Comparison of ENCODE assay signal across 11 cellular contexts in the genomic region with DNA sequence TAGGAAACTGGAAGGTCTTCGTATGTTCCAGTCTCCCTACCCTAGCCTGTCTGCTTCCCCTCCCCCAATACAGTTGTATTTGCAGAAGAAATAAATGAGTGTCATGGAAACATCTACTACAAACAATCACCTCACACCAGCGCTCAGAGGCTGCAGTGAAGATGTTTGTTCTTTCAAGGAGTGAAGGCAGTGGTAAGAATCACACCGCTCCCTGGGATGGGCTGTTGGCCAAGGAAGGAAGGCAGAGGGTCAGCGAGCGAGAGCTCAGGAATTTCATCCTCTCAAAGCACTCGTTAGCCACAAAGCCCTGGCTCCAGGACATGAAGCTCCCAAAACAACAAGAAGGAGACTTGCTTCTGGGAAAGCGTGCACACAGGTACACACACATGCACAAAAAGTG. TPM values are rescaled to one million over a fixed set of nuclear protein-coding genes. Genes with fewer than 3 reads are reported as not detected.
A peak's percentile ranks its signal among the peaks of the same experiment; 100 is the strongest.
DNase-seq lines count a peak whose midpoint lies in the region; ATAC-seq and TF ChIP-seq lines count a peak whose summit lies in the region.
"Had no signal": no experiment of that assay in that cellular context is flagged by ENCODE, and none has a peak within 500 bp of the region (broad histone marks: within the 10 kb centered on the region; RNA-seq: fewer than 3 reads in every experiment).

No MANE protein-coding gene starts in this region.

- H3K4me2 ChIP-seq in KMS-11 = peak overlapping the region; percentile 45; the same call in 1 of the 2 replicates

- H3K27ac ChIP-seq in KMS-11 (no peak overlapping the region), colonic mucosa (no peak overlapping the region), psoas muscle (no peak overlapping the region)
- H3K27ac ChIP-seq: body of pancreas had no signal

- H3K4me1 Mint-ChIP-seq in osteocyte (ENCODE audit: unreplicated experiment) = peaks cover 15% of the 10 kb centered on the region

- H3K27me3 ChIP-seq in KMS-11 (ENCODE audit: insufficient read depth, low read depth) (no peaks in the 10 kb centered on the region), colonic mucosa (peaks cover 15% of the 10 kb centered on the region), psoas muscle (ENCODE audit: insufficient read depth in 3 of 3, low read length in 2 of 3) (peaks cover 0 to 24% (median 0%) of the 10 kb centered on the region in 3 donors)

- H3K9ac ChIP-seq in KMS-11 (no peak overlapping the region), colonic mucosa (ENCODE audit: low read depth in 2 of 2, low read length in 2 of 2) (no peak overlapping the region)

- H3K9me3 Mint-ChIP-seq in osteocyte (ENCODE audit: unreplicated experiment) = no peaks in the 10 kb centered on the region

- H3K9me3 ChIP-seq in colonic mucosa (no peaks in the 10 kb centered on the region), psoas muscle (no peaks in the 10 kb centered on the region)
- H3K9me3 ChIP-seq: body of pancreas had no signal

- DNase-seq in DMS53 (lab: John Stamatoyannopoulos, UW) = peak; percentile 89
- DNase-seq in colonic mucosa = no peak
- no peak for DNase-seq in osteocyte (ENCODE audit: extremely low spot score, unreplicated experiment)
- DNase-seq in NCI-H187 (lab: John Stamatoyannopoulos, UW) = no peak
- DNase-seq in NCI-H82 treated with DMSO at 0.1 percent for 48 hours (lab: John Stamatoyannopoulos, UW; ENCODE audit: unreplicated experiment) = no peak
- no peak for DNase-seq in psoas muscle
- DNase-seq: body of pancreas, occipital lobe, T-helper 9 cell had no signal

- no peaks in the 10 kb centered on the region for H3K79me2 ChIP-seq in KMS-11 (ENCODE audit: insufficient read depth, low read depth)

- intact Hi-C loops in colonic mucosa (cut with DNase I) = loop anchor here (10.0 kb wide), 1 partner anchor 77 kb away; no protein-coding TSS in a partner anchor
- intact Hi-C loops in psoas muscle (cut with DNase I) = no loop called here

- H3K36me3 ChIP-seq in KMS-11 (ENCODE audit: insufficient read depth) = no peaks in the 10 kb centered on the region
- no peaks in the 10 kb centered on the region for H3K36me3 ChIP-seq in colonic mucosa
- no peaks in the 10 kb centered on the region for H3K36me3 ChIP-seq in psoas muscle (ENCODE audit: insufficient read depth in 1 of 2, low read depth in 1 of 2)

- H3K4me1 ChIP-seq in KMS-11 (ENCODE audit: low read depth, poor library complexity, severe bottlenecking) = peaks cover 4% of the 10 kb centered on the region
- peaks cover 3% of the 10 kb centered on the region for H3K4me1 ChIP-seq in colonic mucosa
- peaks cover 15% of the 10 kb centered on the region for H3K4me1 ChIP-seq in psoas muscle

- no peak overlapping the region for H3K27ac Mint-ChIP-seq in osteocyte (ENCODE audit: unreplicated experiment)

- H3K36me3 Mint-ChIP-seq in osteocyte (ENCODE audit: unreplicated experiment) = no peaks in the 10 kb centered on the region

- TF ChIP-seq CTCF in KMS-11 (conservative IDR thresholded peaks at IDR 0.05; ENCODE audit: low read depth, low read length) (no peak), colonic mucosa (IDR thresholded peaks at IDR 0.05) (no peak), osteocyte (IDR thresholded peaks at IDR 0.05) (no peak), psoas muscle (IDR thresholded peaks at IDR 0.05) (no peak)

- no peak for ATAC-seq in psoas muscle

- H3K4me3 ChIP-seq in KMS-11 (IDR thresholded peaks at IDR 0.05; ENCODE audit: insufficient read depth, low read depth, low read length) = no peak overlapping the region
- H3K4me3 ChIP-seq in colonic mucosa = peak overlapping the region; percentile 44
- no peak overlapping the region for H3K4me3 ChIP-seq in psoas muscle

- 43 to 54% (median 46%) methylated on average over 7 of the region's 7 CpGs for WGBS in psoas muscle, 3 donors

- peaks cover 67% of the 10 kb centered on the region for H3K27me3 Mint-ChIP-seq in osteocyte (ENCODE audit: unreplicated experiment)

- H3K4me3 Mint-ChIP-seq in osteocyte (ENCODE audit: unreplicated experiment) = peak overlapping the region; percentile 83

- H4K20me1 ChIP-seq in KMS-11 (ENCODE audit: insufficient read depth) = no peaks in the 10 kb centered on the region

- H2AFZ ChIP-seq in KMS-11 (ENCODE audit: low read depth) = peak overlapping the region; percentile 91; the same call in 1 of the 2 replicates

RNA-seq across cellular contexts. Expression of a gene that starts 1.2 kb away (rescaled TPM):
- total RNA-seq in colonic mucosa (1 to 10 TPM; 5.0 to 6.0 TPM), osteocyte (2.7 and 3.8 TPM in 2 replicates), psoas muscle (1 to 10 TPM in 2 of 4 donors, under 1 TPM in 2; 0.84 to 3.4 (median 1.0) TPM)
- polyA plus RNA-seq in psoas muscle = 1 to 10 TPM in 1 of 3 donors, under 1 TPM in 2; 0.56 to 1.5 (median 0.65) TPM
- total RNA-seq: glomerular endothelial cell had no signal
